Comparison of ENCODE assay signal across 1 cellular context in genomic region chr1:39653546-39654031, GRCh38.
TF ChIP-seq lines count a peak whose summit lies in the region.

No MANE protein-coding gene starts in this region.

TF ChIP-seq in K562, 482 proteins besides CTCF, POLR2A, EP300 and RAD21 (continued from another document and continues in another):
- TF ChIP-seq ZNF318 (IDR thresholded peaks at IDR 0.05; ENCODE audit: borderline replicate concordance in 1 of 2, low read depth in 1 of 2) (no peak), ZNF133 (CRISPR knock-in tag; IDR thresholded peaks at IDR 0.05) (no peak), BHLHE40 (IDR thresholded peaks at IDR 0.05; ENCODE audit: low read length) (peak; percentile 67; the same call in 1 of the 2 replicates), PHF21A (IDR thresholded peaks at IDR 0.05; ENCODE audit: borderline replicate concordance, low read depth) (no peak), RBM14 (IDR thresholded peaks at IDR 0.05; ENCODE audit: borderline replicate concordance, insufficient read depth, low read depth, low read length) (no peak), KLF1 (tag; IDR thresholded peaks at IDR 0.05) (no peak), ZNF174 (CRISPR knock-in tag; IDR thresholded peaks at IDR 0.05) (no peak), BRF1 (IDR thresholded peaks at IDR 0.05; ENCODE audit: borderline replicate concordance, extremely low read depth, insufficient read length) (no peak), ZNF277 (CRISPR knock-in tag; IDR thresholded peaks at IDR 0.05; ENCODE audit: borderline replicate concordance) (no peak), JUN (IDR thresholded peaks at IDR 0.05; ENCODE audit: borderline replicate concordance, low read depth, low read length) (0 out of 2 replicates have a peak, but pooled peaks have one; percentile 39), JUN (CRISPR knock-in tag; IDR thresholded peaks at IDR 0.05; ENCODE audit: borderline replicate concordance) (no peak), CC2D1A (IDR thresholded peaks at IDR 0.05) (peak; percentile 63; the same call in 1 of the 2 replicates), HCFC1 (IDR thresholded peaks at IDR 0.05; ENCODE audit: low read depth, low read length) (0 out of 2 replicates have a peak, but pooled peaks have one; percentile 21), BRD9 (IDR thresholded peaks at IDR 0.05; ENCODE audit: low read depth, partially characterized antibody) (no peak), ATF7 (IDR thresholded peaks at IDR 0.05) (peak; percentile 40; the same call in 1 of the 2 replicates), ZNF143 (CRISPR knock-in tag; IDR thresholded peaks at IDR 0.05) (peak; percentile 2; the same call in 1 of the 2 replicates), CEBPG (CRISPR knock-in tag; IDR thresholded peaks at IDR 0.05) (peak; percentile 38; the same call in 1 of the 2 replicates), CEBPG (tag; conservative IDR thresholded peaks at IDR 0.05 in 1 of 2, IDR thresholded peaks at IDR 0.05 in 1 of 2) (peak; percentile 52 to 75; a peak in 3 of 4 replicates), E2F8 (IDR thresholded peaks at IDR 0.05; ENCODE audit: low read depth, partially characterized antibody) (no peak), MECOM (CRISPR knock-in tag; IDR thresholded peaks at IDR 0.05) (peak; percentile 81), SUPT5H (IDR thresholded peaks at IDR 0.05) (no peak), E4F1 (CRISPR knock-in tag; IDR thresholded peaks at IDR 0.05; ENCODE audit: borderline replicate concordance) (no peak), BACH1 (tag; IDR thresholded peaks at IDR 0.05) (no peak), MEIS2 (IDR thresholded peaks at IDR 0.05; ENCODE audit: partially characterized antibody) (peak; percentile 18), NR4A1 (CRISPR knock-in tag; IDR thresholded peaks at IDR 0.05) (no peak), NR4A1 (tag; IDR thresholded peaks at IDR 0.05) (no peak), SMAD1 (IDR thresholded peaks at IDR 0.05; ENCODE audit: low read depth, low read length, partially characterized antibody) (no peak), NFIC (IDR thresholded peaks at IDR 0.05) (peak; percentile 10; the same call in 1 of the 2 replicates), ETV1 (tag; conservative IDR thresholded peaks at IDR 0.05; ENCODE audit: low read depth) (0 out of 2 replicates have a peak, but pooled peaks have one; percentile 40)
- TF ChIP-seq, protein P1, sequence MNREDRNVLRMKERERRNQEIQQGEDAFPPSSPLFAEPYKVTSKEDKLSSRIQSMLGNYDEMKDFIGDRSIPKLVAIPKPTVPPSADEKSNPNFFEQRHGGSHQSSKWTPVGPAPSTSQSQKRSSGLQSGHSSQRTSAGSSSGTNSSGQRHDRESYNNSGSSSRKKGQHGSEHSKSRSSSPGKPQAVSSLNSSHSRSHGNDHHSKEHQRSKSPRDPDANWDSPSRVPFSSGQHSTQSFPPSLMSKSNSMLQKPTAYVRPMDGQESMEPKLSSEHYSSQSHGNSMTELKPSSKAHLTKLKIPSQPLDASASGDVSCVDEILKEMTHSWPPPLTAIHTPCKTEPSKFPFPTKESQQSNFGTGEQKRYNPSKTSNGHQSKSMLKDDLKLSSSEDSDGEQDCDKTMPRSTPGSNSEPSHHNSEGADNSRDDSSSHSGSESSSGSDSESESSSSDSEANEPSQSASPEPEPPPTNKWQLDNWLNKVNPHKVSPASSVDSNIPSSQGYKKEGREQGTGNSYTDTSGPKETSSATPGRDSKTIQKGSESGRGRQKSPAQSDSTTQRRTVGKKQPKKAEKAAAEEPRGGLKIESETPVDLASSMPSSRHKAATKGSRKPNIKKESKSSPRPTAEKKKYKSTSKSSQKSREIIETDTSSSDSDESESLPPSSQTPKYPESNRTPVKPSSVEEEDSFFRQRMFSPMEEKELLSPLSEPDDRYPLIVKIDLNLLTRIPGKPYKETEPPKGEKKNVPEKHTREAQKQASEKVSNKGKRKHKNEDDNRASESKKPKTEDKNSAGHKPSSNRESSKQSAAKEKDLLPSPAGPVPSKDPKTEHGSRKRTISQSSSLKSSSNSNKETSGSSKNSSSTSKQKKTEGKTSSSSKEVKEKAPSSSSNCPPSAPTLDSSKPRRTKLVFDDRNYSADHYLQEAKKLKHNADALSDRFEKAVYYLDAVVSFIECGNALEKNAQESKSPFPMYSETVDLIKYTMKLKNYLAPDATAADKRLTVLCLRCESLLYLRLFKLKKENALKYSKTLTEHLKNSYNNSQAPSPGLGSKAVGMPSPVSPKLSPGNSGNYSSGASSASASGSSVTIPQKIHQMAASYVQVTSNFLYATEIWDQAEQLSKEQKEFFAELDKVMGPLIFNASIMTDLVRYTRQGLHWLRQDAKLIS (CRISPR knock-in tag; IDR thresholded peaks at IDR 0.05): no peak
- TF ChIP-seq, protein P2, sequence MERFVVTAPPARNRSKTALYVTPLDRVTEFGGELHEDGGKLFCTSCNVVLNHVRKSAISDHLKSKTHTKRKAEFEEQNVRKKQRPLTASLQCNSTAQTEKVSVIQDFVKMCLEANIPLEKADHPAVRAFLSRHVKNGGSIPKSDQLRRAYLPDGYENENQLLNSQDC (CRISPR knock-in tag; IDR thresholded peaks at IDR 0.05): no peak
